ENCODE assay signal across 2 cellular contexts in the genomic region with DNA sequence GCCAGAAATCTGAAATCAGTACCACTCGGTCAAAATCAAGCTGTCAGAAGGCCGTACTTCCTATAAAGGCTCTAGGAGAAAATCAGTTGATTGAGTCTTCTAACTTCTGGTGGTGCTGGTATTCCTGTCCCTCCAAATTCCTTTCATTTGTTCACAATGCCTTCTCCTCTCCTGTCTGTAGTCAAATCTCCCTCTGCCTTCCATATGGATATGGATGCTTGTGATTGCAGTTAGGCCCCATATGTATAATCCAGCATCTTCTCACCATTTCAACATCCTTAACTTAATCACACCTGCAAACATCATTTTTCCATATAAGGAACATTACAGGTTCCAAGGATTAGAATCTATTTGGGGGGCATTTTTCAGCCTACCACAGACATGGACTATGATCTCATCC.
TF ChIP-seq lines count a peak whose summit lies in the region.

No MANE protein-coding gene starts in this region.

TF ChIP-seq in GM23338, 12 proteins besides CTCF, POLR2A, EP300 and RAD21:
- TF ChIP-seq, protein P1, sequence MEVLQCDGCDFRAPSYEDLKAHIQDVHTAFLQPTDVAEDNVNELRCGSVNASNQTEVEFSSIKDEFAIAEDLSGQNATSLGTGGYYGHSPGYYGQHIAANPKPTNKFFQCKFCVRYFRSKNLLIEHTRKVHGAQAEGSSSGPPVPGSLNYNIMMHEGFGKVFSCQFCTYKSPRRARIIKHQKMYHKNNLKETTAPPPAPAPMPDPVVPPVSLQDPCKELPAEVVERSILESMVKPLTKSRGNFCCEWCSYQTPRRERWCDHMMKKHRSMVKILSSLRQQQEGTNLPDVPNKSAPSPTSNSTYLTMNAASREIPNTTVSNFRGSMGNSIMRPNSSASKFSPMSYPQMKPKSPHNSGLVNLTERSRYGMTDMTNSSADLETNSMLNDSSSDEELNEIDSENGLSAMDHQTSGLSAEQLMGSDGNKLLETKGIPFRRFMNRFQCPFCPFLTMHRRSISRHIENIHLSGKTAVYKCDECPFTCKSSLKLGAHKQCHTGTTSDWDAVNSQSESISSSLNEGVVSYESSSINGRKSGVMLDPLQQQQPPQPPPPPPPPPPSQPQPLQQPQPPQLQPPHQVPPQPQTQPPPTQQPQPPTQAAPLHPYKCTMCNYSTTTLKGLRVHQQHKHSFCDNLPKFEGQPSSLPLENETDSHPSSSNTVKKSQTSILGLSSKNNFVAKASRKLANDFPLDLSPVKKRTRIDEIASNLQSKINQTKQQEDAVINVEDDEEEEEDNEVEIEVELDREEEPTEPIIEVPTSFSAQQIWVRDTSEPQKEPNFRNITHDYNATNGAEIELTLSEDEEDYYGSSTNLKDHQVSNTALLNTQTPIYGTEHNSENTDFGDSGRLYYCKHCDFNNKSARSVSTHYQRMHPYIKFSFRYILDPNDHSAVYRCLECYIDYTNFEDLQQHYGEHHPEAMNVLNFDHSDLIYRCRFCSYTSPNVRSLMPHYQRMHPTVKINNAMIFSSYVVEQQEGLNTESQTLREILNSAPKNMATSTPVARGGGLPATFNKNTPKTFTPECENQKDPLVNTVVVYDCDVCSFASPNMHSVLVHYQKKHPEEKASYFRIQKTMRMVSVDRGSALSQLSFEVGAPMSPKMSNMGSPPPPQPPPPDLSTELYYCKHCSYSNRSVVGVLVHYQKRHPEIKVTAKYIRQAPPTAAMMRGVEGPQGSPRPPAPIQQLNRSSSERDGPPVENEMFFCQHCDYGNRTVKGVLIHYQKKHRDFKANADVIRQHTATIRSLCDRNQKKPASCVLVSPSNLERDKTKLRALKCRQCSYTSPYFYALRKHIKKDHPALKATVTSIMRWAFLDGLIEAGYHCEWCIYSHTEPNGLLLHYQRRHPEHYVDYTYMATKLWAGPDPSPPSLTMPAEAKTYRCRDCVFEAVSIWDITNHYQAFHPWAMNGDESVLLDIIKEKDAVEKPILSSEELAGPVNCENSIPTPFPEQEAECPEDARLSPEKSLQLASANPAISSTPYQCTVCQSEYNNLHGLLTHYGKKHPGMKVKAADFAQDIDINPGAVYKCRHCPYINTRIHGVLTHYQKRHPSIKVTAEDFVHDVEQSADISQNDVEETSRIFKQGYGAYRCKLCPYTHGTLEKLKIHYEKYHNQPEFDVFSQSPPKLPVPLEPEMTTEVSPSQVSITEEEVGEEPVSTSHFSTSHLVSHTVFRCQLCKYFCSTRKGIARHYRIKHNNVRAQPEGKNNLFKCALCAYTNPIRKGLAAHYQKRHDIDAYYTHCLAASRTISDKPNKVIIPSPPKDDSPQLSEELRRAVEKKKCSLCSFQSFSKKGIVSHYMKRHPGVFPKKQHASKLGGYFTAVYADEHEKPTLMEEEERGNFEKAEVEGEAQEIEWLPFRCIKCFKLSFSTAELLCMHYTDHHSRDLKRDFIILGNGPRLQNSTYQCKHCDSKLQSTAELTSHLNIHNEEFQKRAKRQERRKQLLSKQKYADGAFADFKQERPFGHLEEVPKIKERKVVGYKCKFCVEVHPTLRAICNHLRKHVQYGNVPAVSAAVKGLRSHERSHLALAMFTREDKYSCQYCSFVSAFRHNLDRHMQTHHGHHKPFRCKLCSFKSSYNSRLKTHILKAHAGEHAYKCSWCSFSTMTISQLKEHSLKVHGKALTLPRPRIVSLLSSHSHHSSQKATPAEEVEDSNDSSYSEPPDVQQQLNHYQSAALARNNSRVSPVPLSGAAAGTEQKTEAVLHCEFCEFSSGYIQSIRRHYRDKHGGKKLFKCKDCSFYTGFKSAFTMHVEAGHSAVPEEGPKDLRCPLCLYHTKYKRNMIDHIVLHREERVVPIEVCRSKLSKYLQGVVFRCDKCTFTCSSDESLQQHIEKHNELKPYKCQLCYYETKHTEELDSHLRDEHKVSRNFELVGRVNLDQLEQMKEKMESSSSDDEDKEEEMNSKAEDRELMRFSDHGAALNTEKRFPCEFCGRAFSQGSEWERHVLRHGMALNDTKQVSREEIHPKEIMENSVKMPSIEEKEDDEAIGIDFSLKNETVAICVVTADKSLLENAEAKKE (CRISPR knock-in tag; IDR thresholded peaks at IDR 0.05) = peak; percentile 57; the same call in 1 of the 2 replicates
- no peak for TF ChIP-seq EZH2 (IDR thresholded peaks at IDR 0.05; ENCODE audit: low read depth, unreplicated experiment)
TF ChIP-seq in GM23338: peak in this region for 1.

TF ChIP-seq in IMR-90, 13 proteins besides CTCF, POLR2A, EP300 and RAD21:
- no peak for TF ChIP-seq RFX5 (IDR thresholded peaks at IDR 0.05; ENCODE audit: low read depth, low read length)
- no peak for TF ChIP-seq BHLHE40 (IDR thresholded peaks at IDR 0.05; ENCODE audit: low read depth, low read length)
- TF ChIP-seq MXI1 (IDR thresholded peaks at IDR 0.05; ENCODE audit: borderline replicate concordance, low read depth, low read length) = no peak
- no peak for TF ChIP-seq USF2 (IDR thresholded peaks at IDR 0.05; ENCODE audit: low read depth, low read length)
- no peak for TF ChIP-seq CHD1 (IDR thresholded peaks at IDR 0.05; ENCODE audit: low read depth, low read length)
TF ChIP-seq in IMR-90: peak in this region for 0.
